ENCODE assay signal across 8 cellular contexts in the genomic region with DNA sequence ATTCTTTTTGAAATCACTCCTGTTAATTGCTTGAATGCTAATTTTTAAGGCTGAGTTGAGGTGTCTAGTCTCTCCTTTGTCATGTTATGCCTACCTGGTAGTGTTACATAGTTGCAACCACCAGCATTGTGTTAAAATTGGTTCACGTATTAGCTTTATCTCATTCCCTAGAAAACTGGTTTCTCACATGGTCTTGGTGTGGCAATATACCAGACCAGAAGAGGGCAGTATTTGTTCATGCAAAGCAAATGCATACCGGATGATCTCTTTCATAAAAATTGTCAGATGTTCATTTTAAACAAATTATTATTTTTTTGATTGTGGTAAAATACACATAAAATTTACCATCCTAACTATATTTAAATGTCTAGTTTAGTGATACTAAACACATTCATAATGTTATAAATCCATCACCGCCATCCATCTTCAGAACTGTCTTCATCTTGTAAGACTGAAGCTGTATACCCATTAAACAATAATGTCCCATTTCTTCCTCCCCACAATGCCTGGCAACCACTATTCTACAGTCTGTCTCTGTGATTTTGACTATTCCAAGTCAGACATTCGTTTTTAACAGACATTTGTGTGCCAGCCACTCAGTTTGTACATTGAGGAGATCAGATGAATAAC.
DNase-seq lines count a peak whose midpoint lies in the region; ATAC-seq and TF ChIP-seq lines count a peak whose summit lies in the region.

No MANE protein-coding gene starts in this region.

- no peaks in the 10 kb centered on the region for H3K9me3 ChIP-seq in cardiac muscle cell (ENCODE audit: low read depth)

- peak; percentile 45 to 65 for DNase-seq in cardiac muscle cell (ENCODE audit: low read depth in 1 of 2, low spot score in 1 of 2)
- DNase-seq in left cardiac atrium: no peak
- peak; percentile 51 for DNase-seq in MV-4-11 (lab: John Stamatoyannopoulos, UW)
- peak; percentile 59 for DNase-seq in SW480 (ENCODE audit: low spot score)
- peak in 1 of 2 donors; percentile 36 for DNase-seq in foreskin keratinocyte
- DNase-seq in retina: peak; percentile 13
- no peak for DNase-seq in mesenteric fat pad (ENCODE audit: low spot score)

- H3K4me1 ChIP-seq in cardiac muscle cell (ENCODE audit: low read depth): no peaks in the 10 kb centered on the region
- no peaks in the 10 kb centered on the region for H3K4me1 ChIP-seq in foreskin keratinocyte

- TF ChIP-seq CTCF in cardiac muscle cell (IDR thresholded peaks at IDR 0.05; ENCODE audit: low read depth, low read length) (peak; percentile 73), foreskin keratinocyte (conservative IDR thresholded peaks at IDR 0.05) (peak; percentile 89)

- H3K36me3 ChIP-seq in cardiac muscle cell: peaks cover 3% of the 10 kb centered on the region

- ATAC-seq in left cardiac atrium: no peak
- no peak for ATAC-seq in foreskin keratinocyte
- no peak for ATAC-seq in HG03135 (IDR thresholded peaks at IDR 0.05; ENCODE audit: unreplicated experiment)

- H3K27ac ChIP-seq in cardiac muscle cell (no peak overlapping the region), foreskin keratinocyte (no peak overlapping the region)

- no peaks in the 10 kb centered on the region for H3K27me3 ChIP-seq in cardiac muscle cell
- H3K27me3 ChIP-seq in foreskin keratinocyte: no peaks in the 10 kb centered on the region

- intact Hi-C loops in left cardiac atrium (cut with DNase I): no loop called here

- H3K4me3 ChIP-seq in cardiac muscle cell: no peak overlapping the region

Comparison
In these comparisons a context has a peak if more than half of its experiments do, and no peak if none do; other contexts are left out.
1. DNase-seq: peak in cardiac muscle cell (2 of 2), MV-4-11 (single experiment), SW480 (single experiment) and retina (single experiment); none in left cardiac atrium (single experiment) and mesenteric fat pad (single experiment).